Comparison of ENCODE assay signal across 28 cellular contexts in the genomic region with DNA sequence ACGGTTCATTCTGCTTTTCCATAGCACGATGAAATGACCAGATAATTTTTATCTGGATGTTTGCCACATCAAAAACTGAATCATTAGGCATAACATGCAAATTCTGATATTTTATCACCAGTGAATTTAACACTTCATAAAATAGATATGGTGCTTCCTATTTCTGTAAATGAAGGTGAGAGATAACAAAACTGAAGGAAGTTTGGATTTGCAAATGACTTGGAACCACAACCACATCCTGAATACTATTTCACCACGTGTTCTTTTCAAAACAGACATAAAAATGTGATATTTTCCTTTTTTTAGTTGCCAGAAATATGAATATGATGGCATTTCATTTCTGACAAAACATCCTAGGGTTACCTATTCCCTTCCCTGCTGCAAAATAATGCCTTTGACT.
DNase-seq lines count a peak whose midpoint lies in the region; ATAC-seq and FAIRE-seq lines count a peak whose summit lies in the region.
"Had no signal": no experiment of that assay in that cellular context is flagged by ENCODE, and none has a peak within 500 bp of the region (broad histone marks: within the 10 kb centered on the region; RNA-seq: fewer than 3 reads in every experiment).

No MANE protein-coding gene starts in this region.

- no peak overlapping the region for H3K27ac ChIP-seq in BLaER1 treated with 17β-estradiol and CSF1 and Interleukin-3, amounts not matched to agents 10 nM and 100 nM
- H3K27ac ChIP-seq: A549, SJCRH30 had no signal

- peaks cover 0 to 25% (median 8%) of the 10 kb centered on the region in 11 experiments; a peak in 12 of 22 replicates for H3K9me3 ChIP-seq in BLaER1 treated with 17β-estradiol and CSF1 and Interleukin-3, amounts not matched to agents 10 nM and 100 nM (replicated peaks in 1 of 11)
- H3K9me3 ChIP-seq: SJCRH30 had no signal

- no peak overlapping the region for H3K9ac ChIP-seq in BLaER1 treated with 17β-estradiol and CSF1 and Interleukin-3, amounts not matched to agents 10 nM and 100 nM

- peaks cover 8 to 26% (median 10%) of the 10 kb centered on the region in 10 experiments; a peak in 15 of 20 replicates for H3K4me1 ChIP-seq in BLaER1 treated with 17β-estradiol and CSF1 and Interleukin-3, amounts not matched to agents 10 nM and 100 nM
- H3K4me1 ChIP-seq: SJCRH30 had no signal

- H3K27me3 ChIP-seq in BLaER1 treated with 17β-estradiol and CSF1 and Interleukin-3, amounts not matched to agents 10 nM and 100 nM, result no peaks in the 10 kb centered on the region
- H3K27me3 ChIP-seq: MG63, SJCRH30 had no signal

- peak; percentile 82 for FAIRE-seq in GM19239 (lab: Jason Lieb, UNC)
- FAIRE-seq: A549, G401.6, RCC 7860 had no signal

- DNase-seq in GM19239 (ENCODE audit: insufficient read length, low spot score) (no peak), NCI-H526 treated with DMSO at 0.1 percent for 48 hours (lab: John Stamatoyannopoulos, UW) (peak; percentile 32), dermis microvascular lymphatic vessel endothelial cell (ENCODE audit: low read depth in 2 of 2) (peak; percentile 4 to 81), anterior cingulate cortex (lab: John Stamatoyannopoulos, UW) (no peak), HPDE6-E6E7 (ENCODE audit: extremely low spot score) (no peak), C1 segment of cervical spinal cord (lab: John Stamatoyannopoulos, UW) (no peak)
- DNase-seq: CD4-positive, alpha-beta memory T cell; DMS153; IMR-90; Karpas-422; MG63; NCI-H1092 treated with DMSO at 0.1 percent for 48 hours; NCI-H1436 treated with DMSO at 0.1 percent for 48 hours; NCI-H2029; NCI-H2227 treated with DMSO at 0.1 percent for 48 hours; NCI-H510A treated with DMSO at 0.1 percent for 48 hours; NCI-H774; NK-92 treated with Interleukin-12 subunit alpha and Interleukin-12 subunit beta, amount 100 ng/mL, for 24 hours; OCI-M1; SJCRH30; T-helper 1 cell had no signal

- H3K4me2 ChIP-seq in BLaER1 treated with 17β-estradiol and CSF1 and Interleukin-3, amounts not matched to agents 10 nM and 100 nM, result peak overlapping the region in 9 of 11 experiments; percentile 11 to 47 (median 30); a peak in 13 of 22 replicates
- H3K4me2 ChIP-seq: A549, GM23338 had no signal

- no peak overlapping the region for H3K4me3 ChIP-seq in BLaER1 treated with 17β-estradiol and CSF1 and Interleukin-3, amounts not matched to agents 10 nM and 100 nM
- H3K4me3 ChIP-seq: A549, GM23338, MG63, SJCRH30 had no signal

- H3K36me3 ChIP-seq in BLaER1 treated with 17β-estradiol and CSF1 and Interleukin-3, amounts not matched to agents 10 nM and 100 nM, result no peaks in the 10 kb centered on the region
- H3K36me3 ChIP-seq: MG63, SJCRH30 had no signal

- no peaks in the 10 kb centered on the region for H4K20me1 ChIP-seq in BLaER1 treated with 17β-estradiol and CSF1 and Interleukin-3, amounts not matched to agents 10 nM and 100 nM

- no peak for ATAC-seq in GM19328 (IDR thresholded peaks at IDR 0.05; ENCODE audit: unreplicated experiment)
- ATAC-seq: A549, GM23338, HCT116 had no signal

Comparison
In these comparisons a context has a peak if more than half of its experiments do, and no peak if none do; other contexts are left out.
1. DNase-seq: peak in NCI-H526 treated with DMSO at 0.1 percent for 48 hours (single experiment) and dermis microvascular lymphatic vessel endothelial cell (2 of 2); none in GM19239 (single experiment), anterior cingulate cortex (0 of 58), HPDE6-E6E7 (single experiment) and C1 segment of cervical spinal cord (0 of 14).